1 cellular context compared by ENCODE assay signal in genomic region chr2:118295592-118296390, GRCh38.
TF ChIP-seq lines count a peak whose summit lies in the region.

No MANE protein-coding gene starts in this region.

TF ChIP-seq in WTC11, 78 proteins besides CTCF, POLR2A, EP300 and RAD21 (continued from another document):
- TF ChIP-seq PRDM15 (CRISPR knock-in tag; IDR thresholded peaks at IDR 0.05), result peak; percentile 59; the same call in 1 of the 2 replicates
